In the genomic region with DNA sequence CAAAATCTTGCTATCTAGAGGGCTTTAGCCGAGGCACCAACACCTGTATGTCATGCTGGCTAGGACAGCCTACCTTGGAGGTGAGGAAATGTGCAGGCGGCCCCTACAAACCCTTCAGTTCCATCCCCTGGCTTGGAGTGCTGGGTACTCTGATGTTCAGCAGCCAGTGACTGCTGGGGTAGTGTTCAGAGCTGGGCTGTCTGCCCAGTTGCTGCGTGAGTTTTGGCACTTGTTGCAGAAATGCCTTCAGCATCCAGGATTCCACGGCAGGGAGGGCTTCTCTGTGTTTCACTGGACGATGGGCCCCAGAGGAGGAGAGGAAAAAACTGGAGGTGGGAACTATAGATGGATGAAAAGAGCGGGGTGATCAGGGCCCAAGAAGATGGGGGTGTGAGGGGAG, we compare ENCODE assay signal across 21 cellular contexts. TPM values are rescaled to one million over a fixed set of nuclear protein-coding genes. Genes with fewer than 3 reads are reported as not detected.
DNase-seq lines count a peak whose midpoint lies in the region; ATAC-seq, FAIRE-seq and TF ChIP-seq lines count a peak whose summit lies in the region.
"Had no signal": no experiment of that assay in that cellular context is flagged by ENCODE, and none has a peak within 500 bp of the region (broad histone marks: within the 10 kb centered on the region; RNA-seq: fewer than 3 reads in every experiment).

No MANE protein-coding gene starts in this region.

- H3K36me3 Mint-ChIP-seq in astrocyte (ENCODE audit: low read depth, unreplicated experiment) = peaks cover 10% of the 10 kb centered on the region
- H3K36me3 Mint-ChIP-seq in neural progenitor cell = peaks cover 3% of the 10 kb centered on the region

- H3K36me3 ChIP-seq in BLaER1 (peaks cover 33% of the 10 kb centered on the region), astrocyte (ENCODE audit: insufficient read depth, low read length) (peaks cover 3% of the 10 kb centered on the region), neural progenitor cell (no peaks in the 10 kb centered on the region)
- H3K36me3 ChIP-seq: ovary had no signal

- peak; percentile 51 for DNase-seq in astrocyte (ENCODE audit: low read depth)
- peak; percentile 70 for DNase-seq in Right ventricle myocardium superior
- DNase-seq in neural progenitor cell (ENCODE audit: low spot score) = no peak
- DNase-seq in SW 1271 (lab: John Stamatoyannopoulos, UW) = no peak
- DNase-seq in stimulated activated CD4-positive, alpha-beta T cell treated with anti-CD3 and anti-CD28 coated beads, Interleukin-1b, Interleukin-23, amount 100 ng/mL, for 48 hours = no peak
- no peak for DNase-seq in NCI-H146 treated with DMSO at 0.1 percent for 48 hours (lab: John Stamatoyannopoulos, UW; ENCODE audit: unreplicated experiment)
- DNase-seq: activated CD4-positive, CD25-positive, alpha-beta regulatory T cell treated with anti-CD3 and anti-CD28 coated beads, Interleukin-2, amount 50 U/mL, for 72 hours; activated CD8-positive, alpha-beta memory T cell treated with anti-CD3 and anti-CD28 coated beads, Interleukin-2, amount 50 U/mL, for 48 hours; activated naive CD4-positive, alpha-beta T cell treated with anti-CD3 and anti-CD28 coated beads, Interleukin-2, amount 50 U/mL, for 16 hours; DND-41; erythroblast; KBM-7; mesenchymal stem cell; NCI-H1105 treated with DMSO at 0.1 percent for 48 hours; NCI-H510A; RPMI8226; T-helper 17 cell had no signal

- intact Hi-C loops in Right ventricle myocardium superior (cut with DNase I) = no loop called here

- H4K20me1 ChIP-seq in BLaER1 (no peaks in the 10 kb centered on the region), astrocyte (ENCODE audit: insufficient read depth, low read length) (no peaks in the 10 kb centered on the region), neural progenitor cell (ENCODE audit: low read depth) (no peaks in the 10 kb centered on the region)

- H3K9me3 Mint-ChIP-seq in astrocyte (ENCODE audit: unreplicated experiment) (no peaks in the 10 kb centered on the region), neural progenitor cell (no peaks in the 10 kb centered on the region)

- H3K27ac ChIP-seq in BLaER1 = 0 out of 2 replicates have a peak overlapping the region, but pooled peaks have one; percentile 22
- H3K27ac ChIP-seq in astrocyte (ENCODE audit: low read depth, low read length) = no peak overlapping the region
- H3K27ac ChIP-seq in neural progenitor cell = no peak overlapping the region
- H3K27ac ChIP-seq: ovary had no signal

- H2AFZ ChIP-seq in astrocyte (ENCODE audit: low read depth, low read length) (no peak overlapping the region), neural progenitor cell (replicated peaks) (no peak overlapping the region)

- H3K27me3 ChIP-seq in BLaER1 (no peaks in the 10 kb centered on the region), astrocyte (ENCODE audit: insufficient read depth, low read length) (no peaks in the 10 kb centered on the region), neural progenitor cell (no peaks in the 10 kb centered on the region)
- H3K27me3 ChIP-seq: ovary had no signal

- H3K9ac ChIP-seq in BLaER1 (no peak overlapping the region), astrocyte (ENCODE audit: low read length) (no peak overlapping the region), neural progenitor cell (no peak overlapping the region)

- H3K4me3 ChIP-seq in BLaER1 (no peak overlapping the region), astrocyte (ENCODE audit: insufficient read depth, low read depth, low read length) (no peak overlapping the region), neural progenitor cell (no peak overlapping the region)
- H3K4me3 ChIP-seq: ovary had no signal

- H3K4me1 Mint-ChIP-seq in astrocyte (ENCODE audit: low read depth, unreplicated experiment) (peaks cover 3% of the 10 kb centered on the region), neural progenitor cell (no peaks in the 10 kb centered on the region)
- H3K4me1 Mint-ChIP-seq: T-helper 17 cell had no signal

- H3K27me3 Mint-ChIP-seq in astrocyte (ENCODE audit: low read depth, unreplicated experiment) = no peaks in the 10 kb centered on the region
- peaks cover 3% of the 10 kb centered on the region for H3K27me3 Mint-ChIP-seq in neural progenitor cell (ENCODE audit: insufficient read depth, low read depth)
- H3K27me3 Mint-ChIP-seq: B cell, T-helper 17 cell had no signal

- H3K4me3 Mint-ChIP-seq in astrocyte (ENCODE audit: unreplicated experiment) (no peak overlapping the region), neural progenitor cell (peak overlapping the region; percentile 64)
- H3K4me3 Mint-ChIP-seq: B cell, T-helper 17 cell had no signal

- ATAC-seq in Right ventricle myocardium superior (ENCODE audit: poor library complexity) (peak; percentile 87), HG02623 (IDR thresholded peaks at IDR 0.05; ENCODE audit: unreplicated experiment) (no peak)
- ATAC-seq: T-helper 17 cell had no signal

- TF ChIP-seq CTCF in astrocyte (IDR thresholded peaks at IDR 0.05; ENCODE audit: insufficient read depth, low read depth, low read length) (no peak), neural progenitor cell (IDR thresholded peaks at IDR 0.05) (no peak)

- no peaks in the 10 kb centered on the region for H3K9me3 ChIP-seq in BLaER1
- no peaks in the 10 kb centered on the region for H3K9me3 ChIP-seq in astrocyte (ENCODE audit: insufficient read depth, low read depth, low read length)
- no peaks in the 10 kb centered on the region for H3K9me3 ChIP-seq in neural progenitor cell (ENCODE audit: low read depth)
- H3K9me3 ChIP-seq: ovary had no signal

- H3K27ac Mint-ChIP-seq in astrocyte (ENCODE audit: unreplicated experiment) (peak overlapping the region; percentile 78), neural progenitor cell (no peak overlapping the region)
- H3K27ac Mint-ChIP-seq: B cell, T-helper 17 cell had no signal

- FAIRE-seq in astrocyte (lab: Jason Lieb, UNC) = no peak

- no peak overlapping the region for H3K4me2 ChIP-seq in BLaER1
- no peak overlapping the region for H3K4me2 ChIP-seq in astrocyte (ENCODE audit: low read length)
- H3K4me2 ChIP-seq in neural progenitor cell = no peak overlapping the region

- H3K79me2 ChIP-seq in astrocyte (ENCODE audit: insufficient read depth, low read length) (no peaks in the 10 kb centered on the region), neural progenitor cell (ENCODE audit: low read depth) (no peaks in the 10 kb centered on the region)

- H3K4me1 ChIP-seq in BLaER1 (peaks cover 16% of the 10 kb centered on the region), astrocyte (ENCODE audit: insufficient read depth, low read length) (peaks cover 5% of the 10 kb centered on the region), neural progenitor cell (no peaks in the 10 kb centered on the region)

- H3F3A ChIP-seq in neural progenitor cell (ENCODE audit: low read depth) = no peaks in the 10 kb centered on the region

RNA-seq across cellular contexts. Expression of a gene that starts 10.4 kb away (rescaled TPM):
- total RNA-seq in astrocyte (29.2 and 30.8 TPM in 2 replicates), Right ventricle myocardium superior (16.3 TPM), neural progenitor cell (ENCODE audit: low replicate concordance) (15.0 and 21.5 TPM in 2 replicates)

RNA-seq across cellular contexts. Expression of a gene that starts 10.6 kb away (rescaled TPM):
- 105 and 117 TPM in 2 replicates for total RNA-seq in astrocyte
- total RNA-seq in Right ventricle myocardium superior = 77.7 TPM
- total RNA-seq in neural progenitor cell (ENCODE audit: low replicate concordance) = 25.2 and 37.5 TPM in 2 replicates

RNA-seq across cellular contexts. Expression of a gene that starts 35.8 kb away (rescaled TPM):
- total RNA-seq in astrocyte (26.6 and 27.9 TPM in 2 replicates), Right ventricle myocardium superior (35.5 TPM), neural progenitor cell (ENCODE audit: low replicate concordance) (8.3 and 9.2 TPM in 2 replicates)

RNA-seq across cellular contexts. Expression of a gene that starts 36.2 kb away (rescaled TPM):
- total RNA-seq in astrocyte (31.4 and 31.5 TPM in 2 replicates), Right ventricle myocardium superior (29.5 TPM), neural progenitor cell (ENCODE audit: low replicate concordance) (16.8 and 39.0 TPM in 2 replicates)

RNA-seq across cellular contexts. Expression of a gene that starts 53.9 kb away (rescaled TPM):
- 26.1 and 26.9 TPM in 2 replicates for total RNA-seq in astrocyte
- 19.0 TPM for total RNA-seq in Right ventricle myocardium superior
- 4.4 and 8.6 TPM in 2 replicates for total RNA-seq in neural progenitor cell (ENCODE audit: low replicate concordance)

Comparison
In these comparisons a context has a peak if more than half of its experiments do, and no peak if none do; other contexts are left out.
1. DNase-seq: peak in astrocyte (single experiment) and Right ventricle myocardium superior (single experiment); none in neural progenitor cell (single experiment), SW 1271 (0 of 2), stimulated activated CD4-positive, alpha-beta T cell treated with anti-CD3 and anti-CD28 coated beads, Interleukin-1b, Interleukin-23, amount 100 ng/mL, for 48 hours (single experiment) and NCI-H146 treated with DMSO at 0.1 percent for 48 hours (single experiment).